Comparison of ENCODE assay signal across 14 cellular contexts in the genomic region with DNA sequence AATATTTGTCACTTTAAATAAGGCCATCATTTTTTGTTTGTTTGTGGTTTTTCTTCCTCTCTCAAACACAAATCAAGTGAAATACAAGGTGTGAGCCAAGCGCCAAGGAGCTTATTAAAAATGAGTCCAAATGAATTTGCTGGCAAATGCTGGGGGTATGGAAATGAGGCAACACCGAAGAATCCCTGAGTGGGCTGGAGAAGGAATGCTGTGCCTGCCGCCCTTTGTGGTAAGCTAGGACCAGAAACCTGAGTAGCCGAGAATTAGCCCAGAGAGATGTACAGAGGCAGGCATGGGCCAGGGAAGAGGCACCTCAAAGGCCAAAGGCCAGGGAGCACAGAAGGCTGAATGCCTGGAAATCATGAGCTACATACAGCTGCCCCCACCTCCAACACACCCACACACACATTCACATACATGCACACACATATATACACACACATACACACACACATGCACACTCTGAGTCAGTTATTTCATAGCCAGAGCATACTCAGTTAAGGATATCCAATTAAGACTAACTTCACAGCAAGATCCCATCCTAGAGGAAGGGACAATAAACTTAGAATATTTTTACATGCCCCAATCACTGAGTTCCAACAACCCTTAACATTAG.
DNase-seq lines count a peak whose midpoint lies in the region; ATAC-seq and TF ChIP-seq lines count a peak whose summit lies in the region.
"Had no signal": no experiment of that assay in that cellular context is flagged by ENCODE, and none has a peak within 500 bp of the region (broad histone marks: within the 10 kb centered on the region; RNA-seq: fewer than 3 reads in every experiment).

No MANE protein-coding gene starts in this region.

- peak overlapping the region; percentile 89 for H3K27ac ChIP-seq in ACC112 (ENCODE audit: low read depth, low read length)
- H3K27ac ChIP-seq: ovary, VCaP had no signal

- peak overlapping the region; percentile 80 for H3K27ac Mint-ChIP-seq in MCF 10A (ENCODE audit: low read depth, unreplicated experiment)
- H3K27ac Mint-ChIP-seq: activated naive CD4-positive, alpha-beta T cell treated with anti-CD3 and anti-CD28 coated beads, Interleukin-2, amount 10 ng/mL, durations not matched to agents 7 days and 5 days had no signal

- H3K9me3 Mint-ChIP-seq in MCF 10A (ENCODE audit: unreplicated experiment), result no peaks in the 10 kb centered on the region
- H3K9me3 Mint-ChIP-seq: activated naive CD4-positive, alpha-beta T cell treated with anti-CD3 and anti-CD28 coated beads, Interleukin-2, amount 10 ng/mL, durations not matched to agents 7 days and 5 days had no signal

- DNase-seq in HT1080 (ENCODE audit: low read depth), result peak; percentile 55
- peak; percentile 59 for DNase-seq in MCF 10A (ENCODE audit: unreplicated experiment)
- peak; percentile 80 for DNase-seq in iris pigment epithelial cell (ENCODE audit: low read depth)
- DNase-seq in lower leg skin (ENCODE audit: low spot score in 2 of 2), result no peak
- no peak for DNase-seq in stimulated activated naive CD8-positive, alpha-beta T cell treated with anti-CD3 and anti-CD28 coated beads, Interleukin-15, Interleukin-2, amounts not matched to agents 100 U/mL and 50 U/mL, for 24 hours
- no peak for DNase-seq in T-helper 9 cell
- DNase-seq in NCI-H526 (lab: John Stamatoyannopoulos, UW), result no peak
- DNase-seq: activated naive CD4-positive, alpha-beta T cell treated with anti-CD3 and anti-CD28 coated beads, Interleukin-2, amount 10 ng/mL, durations not matched to agents 7 days and 5 days; erythroblast; ovary; stimulated activated CD4-positive, alpha-beta T cell treated with anti-CD3 and anti-CD28 coated beads, Interleukin-12 subunit alpha, Interleukin-12 subunit beta, amount 100 ng/mL, for 4 hours had no signal

- H3K27me3 Mint-ChIP-seq in MCF 10A (ENCODE audit: insufficient read depth, unreplicated experiment), result no peaks in the 10 kb centered on the region

- peaks cover 23% of the 10 kb centered on the region for H3K4me1 ChIP-seq in ACC112 (ENCODE audit: control insufficient read depth, insufficient read depth, low read length, unreplicated experiment)

- TF ChIP-seq POLR2A in lower leg skin (IDR thresholded peaks at IDR 0.05), result no peak

- peaks cover 29% of the 10 kb centered on the region for H3K4me1 Mint-ChIP-seq in MCF 10A (ENCODE audit: insufficient read depth, unreplicated experiment)

- H3K4me3 Mint-ChIP-seq in MCF 10A (ENCODE audit: unreplicated experiment), result no peak overlapping the region
- H3K4me3 Mint-ChIP-seq: activated naive CD4-positive, alpha-beta T cell treated with anti-CD3 and anti-CD28 coated beads, Interleukin-2, amount 10 ng/mL, durations not matched to agents 7 days and 5 days had no signal

- no peaks in the 10 kb centered on the region for H3K36me3 Mint-ChIP-seq in MCF 10A (ENCODE audit: insufficient read depth, unreplicated experiment)
- H3K36me3 Mint-ChIP-seq: activated naive CD4-positive, alpha-beta T cell treated with anti-CD3 and anti-CD28 coated beads, Interleukin-2, amount 10 ng/mL, durations not matched to agents 7 days and 5 days had no signal

- H2AFZ ChIP-seq in ACC112 (ENCODE audit: low read length, unreplicated experiment), result peak overlapping the region; percentile 80

- no peaks in the 10 kb centered on the region for H3K79me2 ChIP-seq in ACC112 (ENCODE audit: control insufficient read depth, insufficient read depth, low read length, unreplicated experiment)

- ATAC-seq in stimulated activated naive CD8-positive, alpha-beta T cell treated with anti-CD3 and anti-CD28 coated beads, Interleukin-15, Interleukin-2, amounts not matched to agents 100 U/mL and 50 U/mL, for 24 hours, result no peak
- ATAC-seq: SK-N-SH treated with all-trans-retinoic acid at 6 μM for 48 hours had no signal

- H3K27me3 ChIP-seq in ACC112 (ENCODE audit: insufficient read depth, low read length), result no peaks in the 10 kb centered on the region
- H3K27me3 ChIP-seq: ovary had no signal

- POLR2A ChIA-PET in MCF 10A (lab: Yijun Ruan, JAX), result no interaction called here

- CTCF ChIA-PET in MCF 10A (lab: Yijun Ruan, JAX), result no interaction called here

- BruUV-seq in MCF 10A (replicated peaks; lab: Mats Ljungman, UMichigan), result no TSS peak

- H3K4me3 ChIP-seq in ACC112 (ENCODE audit: low read depth, low read length), result no peak overlapping the region
- H3K4me3 ChIP-seq in lower leg skin (ENCODE audit: low read depth, poor library complexity, severe bottlenecking), result no peak overlapping the region
- H3K4me3 ChIP-seq: ovary had no signal

- TF ChIP-seq CTCF in MCF 10A (IDR thresholded peaks at IDR 0.05; ENCODE audit: unreplicated experiment), result no peak
- no peak for TF ChIP-seq CTCF in lower leg skin (IDR thresholded peaks at IDR 0.05)

- intact Hi-C loops in MCF 10A (cut with micrococcal nuclease), result no loop called here
- intact Hi-C loops in lower leg skin (cut with DNase I; ENCODE audit: low total_unique reads), result no loop called here

- WGBS in lower leg skin, 2 donors, result 47 to 55% methylated on average over 4 of the region's 4 CpGs

- H3K36me3 ChIP-seq in ACC112 (ENCODE audit: insufficient read depth, low read length), result no peaks in the 10 kb centered on the region
- H3K36me3 ChIP-seq: ovary had no signal

Comparison
In these comparisons a context has a peak if more than half of its experiments do, and no peak if none do; other contexts are left out.
1. DNase-seq: peak in HT1080 (single experiment), MCF 10A (single experiment) and iris pigment epithelial cell (single experiment); none in lower leg skin (0 of 2), stimulated activated naive CD8-positive, alpha-beta T cell treated with anti-CD3 and anti-CD28 coated beads, Interleukin-15, Interleukin-2, amounts not matched to agents 100 U/mL and 50 U/mL, for 24 hours (single experiment), T-helper 9 cell (single experiment) and NCI-H526 (0 of 2).